In genomic region chr4:23135792-23136645, GRCh38 we compare ENCODE assay signal across 8 cellular contexts.
DNase-seq lines count a peak whose midpoint lies in the region; ATAC-seq and TF ChIP-seq lines count a peak whose summit lies in the region.

No MANE protein-coding gene starts in this region.

- H3K36me3 ChIP-seq in RWPE2 (ENCODE audit: low read depth) (no peaks in the 10 kb centered on the region), gastrocnemius medialis (no peaks in the 10 kb centered on the region)

- H3K27ac ChIP-seq in RWPE2 (ENCODE audit: poor library complexity, severe bottlenecking) = no peak overlapping the region
- no peak overlapping the region for H3K27ac ChIP-seq in gastrocnemius medialis

- H3K9me3 ChIP-seq in RWPE2 (ENCODE audit: severe bottlenecking) = no peaks in the 10 kb centered on the region
- H3K9me3 ChIP-seq in gastrocnemius medialis = no peaks in the 10 kb centered on the region

- TF ChIP-seq POLR2A in gastrocnemius medialis (IDR thresholded peaks at IDR 0.05) = no peak

- TF ChIP-seq CTCF in LNCaP clone FGC (IDR thresholded peaks at IDR 0.05; ENCODE audit: control insufficient read depth, extremely low read depth, insufficient read depth) (peak; percentile 60), RWPE2 (IDR thresholded peaks at IDR 0.05; ENCODE audit: poor library complexity, severe bottlenecking) (peak; percentile 81), foreskin fibroblast (IDR thresholded peaks at IDR 0.05; ENCODE audit: low read depth, low read length) (peak; percentile 70), gastrocnemius medialis (IDR thresholded peaks at IDR 0.05 in 4 of 5, conservative IDR thresholded peaks at IDR 0.05 in 1 of 5) (peak; percentile 44 to 76 (median 50))

- DNase-seq in CD1c-positive myeloid dendritic cell (ENCODE audit: extremely low spot score) = peak; percentile 32
- peak; percentile 6 for DNase-seq in LNCaP clone FGC (ENCODE audit: low read depth)
- no peak for DNase-seq in RWPE2 (ENCODE audit: low spot score)
- DNase-seq in foreskin fibroblast = peak; percentile 9 to 48
- no peak for DNase-seq in gastrocnemius medialis

- H3K27me3 ChIP-seq in RWPE2 (ENCODE audit: insufficient read depth, poor library complexity, severe bottlenecking) = no peaks in the 10 kb centered on the region
- H3K27me3 ChIP-seq in gastrocnemius medialis = no peaks in the 10 kb centered on the region

- in situ Hi-C loops in gastrocnemius medialis (cut with MboI; ENCODE audit: low sequenced_read_pairs in 4 of 4) = loop anchor here in 1 of 4 donors (25.0 kb wide), 1 partner anchor 1301 kb away; no protein-coding TSS in a partner anchor

- intact Hi-C loops in gastrocnemius medialis (cut with DNase I; ENCODE audit: low total_unique reads) = no loop called here

- H3K4me1 ChIP-seq in RWPE2 (ENCODE audit: insufficient read depth, poor library complexity, severe bottlenecking) = no peaks in the 10 kb centered on the region
- no peaks in the 10 kb centered on the region for H3K4me1 ChIP-seq in gastrocnemius medialis

- ATAC-seq in GM18907 (IDR thresholded peaks at IDR 0.05; ENCODE audit: unreplicated experiment) (peak; percentile 79), RWPE2 (ENCODE audit: low read depth) (no peak), gastrocnemius medialis (no peak), HG02970 (IDR thresholded peaks at IDR 0.05; ENCODE audit: low FRiP score, unreplicated experiment) (no peak), HG02884 (IDR thresholded peaks at IDR 0.05; ENCODE audit: unreplicated experiment) (no peak)

- no peak overlapping the region for H3K4me3 ChIP-seq in LNCaP clone FGC (ENCODE audit: low read depth, low read length)
- no peak overlapping the region for H3K4me3 ChIP-seq in RWPE2 (ENCODE audit: severe bottlenecking)
- no peak overlapping the region for H3K4me3 ChIP-seq in foreskin fibroblast (ENCODE audit: low read depth in 1 of 2, low read length in 2 of 2)
- no peak overlapping the region for H3K4me3 ChIP-seq in gastrocnemius medialis

Comparison
In these comparisons a context has a peak if more than half of its experiments do, and no peak if none do; other contexts are left out.
1. DNase-seq: peak in CD1c-positive myeloid dendritic cell (single experiment), LNCaP clone FGC (single experiment) and foreskin fibroblast (2 of 2); none in RWPE2 (single experiment) and gastrocnemius medialis (0 of 2).
2. Peak in every context shown above with its lines, with median percentiles within 50 percentile points of each other: CTCF ChIP-seq.